8 cellular contexts compared by ENCODE assay signal in genomic region chr6:28488916-28489365, GRCh38. TPM values are rescaled to one million over a fixed set of nuclear protein-coding genes. Genes with fewer than 3 reads are reported as not detected.
DNase-seq lines count a peak whose midpoint lies in the region; ATAC-seq and TF ChIP-seq lines count a peak whose summit lies in the region.

No MANE protein-coding gene starts in this region.

- TF ChIP-seq CTCF in GM12865 (IDR thresholded peaks at IDR 0.05; ENCODE audit: insufficient read depth, low read depth, low read length, missing control alignments) (no peak), NB4 (IDR thresholded peaks at IDR 0.05; ENCODE audit: low read depth, low read length) (no peak), testis (IDR thresholded peaks at IDR 0.05) (no peak)

- POLR2A ChIA-PET in activated naive CD8-positive, alpha-beta T cell treated with anti-CD3 and anti-CD28 coated beads, Interleukin-2, amount 10 ng/mL, durations not matched to agents 7 days and 5 days (lab: Charles Lee), result interaction anchor here (0.6 to 1.2 kb wide), 8 partner anchors 12 to 620 kb away, joined by 3 to 7 read pairs (median 4); partner anchors contain the start of gene ZSCAN23

- H3K27ac ChIP-seq in testis, result peak overlapping the region in 1 of 2 donors; percentile 89

- TF ChIP-seq POLR2A in NB4 (IDR thresholded peaks at IDR 0.05; ENCODE audit: extremely low read depth, insufficient read length) (no peak), testis (IDR thresholded peaks at IDR 0.05) (no peak)

- H3K27me3 ChIP-seq in testis, result no peaks in the 10 kb centered on the region

- H3K4me3 Mint-ChIP-seq in activated naive CD8-positive, alpha-beta T cell treated with anti-CD3 and anti-CD28 coated beads, Interleukin-2, amount 10 ng/mL, durations not matched to agents 7 days and 5 days, result peak overlapping the region; percentile 82

- no peak for ATAC-seq in activated naive CD8-positive, alpha-beta T cell treated with anti-CD3 and anti-CD28 coated beads, Interleukin-2, amount 10 ng/mL, durations not matched to agents 7 days and 5 days (ENCODE audit: low read depth)
- no peak for ATAC-seq in HG03097 (IDR thresholded peaks at IDR 0.05; ENCODE audit: low FRiP score, unreplicated experiment)

- peaks cover 67% of the 10 kb centered on the region for H3K27me3 Mint-ChIP-seq in activated naive CD8-positive, alpha-beta T cell treated with anti-CD3 and anti-CD28 coated beads, Interleukin-2, amount 10 ng/mL, durations not matched to agents 7 days and 5 days

- H3K36me3 Mint-ChIP-seq in activated naive CD8-positive, alpha-beta T cell treated with anti-CD3 and anti-CD28 coated beads, Interleukin-2, amount 10 ng/mL, durations not matched to agents 7 days and 5 days, result peaks cover 3% of the 10 kb centered on the region

- peaks cover 8% of the 10 kb centered on the region for H3K9me3 Mint-ChIP-seq in activated naive CD8-positive, alpha-beta T cell treated with anti-CD3 and anti-CD28 coated beads, Interleukin-2, amount 10 ng/mL, durations not matched to agents 7 days and 5 days

- DNase-seq in GM12865 (ENCODE audit: low read depth), result peak; percentile 83
- peak; percentile 86 for DNase-seq in NB4 (ENCODE audit: low read depth)
- no peak for DNase-seq in activated naive CD8-positive, alpha-beta T cell treated with anti-CD3 and anti-CD28 coated beads, Interleukin-2, amount 10 ng/mL, durations not matched to agents 7 days and 5 days
- DNase-seq in kidney glomerular epithelial cell (lab: John Stamatoyannopoulos, UW), result peak; percentile 25
- DNase-seq in testis, result peak; percentile 51
- DNase-seq in posterior vena cava (ENCODE audit: low spot score), result no peak
- no peak for DNase-seq in 8988T

- no peaks in the 10 kb centered on the region for H3K9me3 ChIP-seq in testis

- H3K4me3 ChIP-seq in GM12865 (ENCODE audit: low read depth, low read length), result peak overlapping the region; percentile 83
- peak overlapping the region; percentile 77 for H3K4me3 ChIP-seq in NB4 (ENCODE audit: low read depth, low read length)
- peak overlapping the region; percentile 45 to 59 for H3K4me3 ChIP-seq in testis

- peaks cover 34% of the 10 kb centered on the region for H3K4me1 Mint-ChIP-seq in activated naive CD8-positive, alpha-beta T cell treated with anti-CD3 and anti-CD28 coated beads, Interleukin-2, amount 10 ng/mL, durations not matched to agents 7 days and 5 days

- peak overlapping the region; percentile 82 for H3K27ac Mint-ChIP-seq in activated naive CD8-positive, alpha-beta T cell treated with anti-CD3 and anti-CD28 coated beads, Interleukin-2, amount 10 ng/mL, durations not matched to agents 7 days and 5 days

- 17 to 20% methylated on average over 14 of the region's 14 CpGs for WGBS in testis, 2 donors

- H3K36me3 ChIP-seq in testis (ENCODE audit: low read depth, missing control alignments), result no peaks in the 10 kb centered on the region

- H3K4me1 ChIP-seq in testis, result peaks cover 7% of the 10 kb centered on the region

- intact Hi-C loops in testis (cut with DNase I; ENCODE audit: low total_unique reads) (no loop called here), posterior vena cava (cut with DNase I) (no loop called here)

RNA-seq across cellular contexts. Expression of gene GPX6, which starts 26.7 kb away (rescaled TPM):
- total RNA-seq in activated naive CD8-positive, alpha-beta T cell treated with anti-CD3 and anti-CD28 coated beads, Interleukin-2, amount 10 ng/mL, durations not matched to agents 7 days and 5 days, result not detected
- under 1 TPM; 0.19 to 0.87 TPM for total RNA-seq in testis
- polyA plus RNA-seq in testis (ENCODE audit: insufficient read depth, low read depth, low replicate concordance), result 0.54 TPM
- not detected for total RNA-seq in posterior vena cava

RNA-seq across cellular contexts. Expression of gene GPX5, which starts 36.7 kb away (rescaled TPM):
- not detected for total RNA-seq in activated naive CD8-positive, alpha-beta T cell treated with anti-CD3 and anti-CD28 coated beads, Interleukin-2, amount 10 ng/mL, durations not matched to agents 7 days and 5 days
- 1 to 10 TPM; 1.2 to 8.1 TPM for total RNA-seq in testis
- polyA plus RNA-seq in testis (ENCODE audit: insufficient read depth, low read depth, low replicate concordance), result 8.6 TPM
- total RNA-seq in posterior vena cava, result not detected

RNA-seq across cellular contexts. Expression of gene ZSCAN23, which starts 45.6 kb away (rescaled TPM):
- 1 to 10 TPM; 1.3 to 2.9 TPM for total RNA-seq in activated naive CD8-positive, alpha-beta T cell treated with anti-CD3 and anti-CD28 coated beads, Interleukin-2, amount 10 ng/mL, durations not matched to agents 7 days and 5 days
- total RNA-seq in testis (1 to 10 TPM; 8.3 to 9.1 TPM), posterior vena cava (1 to 10 TPM; 2.0 to 2.8 TPM)
- polyA plus RNA-seq in testis (ENCODE audit: insufficient read depth, low read depth, low replicate concordance), result 2.4 TPM

Comparison
In these comparisons a context has a peak if more than half of its experiments do, and no peak if none do; other contexts are left out.
1. DNase-seq: peak in GM12865 (single experiment), NB4 (single experiment), kidney glomerular epithelial cell (single experiment) and testis (single experiment); none in activated naive CD8-positive, alpha-beta T cell treated with anti-CD3 and anti-CD28 coated beads, Interleukin-2, amount 10 ng/mL, durations not matched to agents 7 days and 5 days (single experiment), posterior vena cava (single experiment) and 8988T (single experiment).
2. Peak in every context shown above with its lines, with median percentiles within 50 percentile points of each other: H3K4me3 ChIP-seq.